10 cellular contexts compared by ENCODE assay signal in the genomic region with DNA sequence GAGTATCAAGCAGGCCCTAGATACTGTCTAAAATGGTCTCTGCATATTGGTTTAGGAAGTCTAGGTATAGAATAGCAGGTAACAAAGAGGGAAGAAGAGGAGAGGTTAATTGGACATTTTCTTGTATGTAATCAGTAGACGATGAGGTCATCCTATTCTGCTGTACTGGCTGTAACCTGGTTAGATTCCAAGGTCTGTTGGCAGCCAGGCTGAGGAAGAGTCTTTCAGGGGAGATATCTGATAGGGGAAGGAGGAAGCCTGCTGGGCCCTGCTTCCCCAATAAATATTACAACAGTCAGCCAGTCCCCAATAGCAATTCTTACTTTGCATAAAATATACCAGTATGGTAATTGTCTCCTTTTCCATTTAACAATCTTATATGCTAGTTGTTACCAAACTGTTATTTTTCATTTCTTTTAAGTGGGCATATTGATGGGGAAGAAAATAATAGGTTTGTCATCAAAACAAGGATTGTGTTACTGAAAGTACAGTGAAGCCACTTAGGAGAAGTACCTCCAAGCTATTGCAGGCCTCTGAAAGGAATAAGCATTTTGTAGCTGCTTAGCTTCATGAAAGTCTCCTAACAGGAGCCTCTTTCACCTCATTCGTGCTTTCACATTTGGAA.
DNase-seq lines count a peak whose midpoint lies in the region; ATAC-seq and TF ChIP-seq lines count a peak whose summit lies in the region.
"Had no signal": no experiment of that assay in that cellular context is flagged by ENCODE, and none has a peak within 500 bp of the region (broad histone marks: within the 10 kb centered on the region; RNA-seq: fewer than 3 reads in every experiment).

No MANE protein-coding gene starts in this region.

- H3K9me3 ChIP-seq in mucosa of descending colon = no peaks in the 10 kb centered on the region

- intact Hi-C loops in mucosa of descending colon (cut with DNase I, micrococcal nuclease) = no loop called here

- peak; percentile 11 for DNase-seq in CD1c-positive myeloid dendritic cell (ENCODE audit: extremely low spot score)
- peak; percentile 49 for DNase-seq in NCI-H2107 (lab: John Stamatoyannopoulos, UW)
- peak; percentile 64 for DNase-seq in choroid plexus epithelial cell (ENCODE audit: low read depth)
- DNase-seq in mucosa of descending colon = peak in 1 of 3 donors; percentile 52
- DNase-seq in occipital lobe (lab: John Stamatoyannopoulos, UW) = no peak
- DNase-seq in NOMO-1 (lab: John Stamatoyannopoulos, UW; ENCODE audit: unreplicated experiment in 2 of 2) = no peak
- DNase-seq in activated naive CD8-positive, alpha-beta T cell treated with anti-CD3 and anti-CD28 coated beads, Interleukin-2, amount 50 U/mL, for 24 hours = no peak
- DNase-seq: activated CD8-positive, alpha-beta memory T cell treated with anti-CD3 and anti-CD28 coated beads, Interleukin-2, amount 50 U/mL, for 4 hours; H9 had no signal

- no peak overlapping the region for H3K4me3 Mint-ChIP-seq in activated naive CD8-positive, alpha-beta T cell treated with anti-CD3 and anti-CD28 coated beads, Interleukin-2, amount 50 U/mL, for 24 hours
- H3K4me3 Mint-ChIP-seq: H9 had no signal

- H3K9me3 Mint-ChIP-seq in activated naive CD8-positive, alpha-beta T cell treated with anti-CD3 and anti-CD28 coated beads, Interleukin-2, amount 50 U/mL, for 24 hours = no peaks in the 10 kb centered on the region
- H3K9me3 Mint-ChIP-seq: H9 had no signal

- no peak for TF ChIP-seq CTCF in choroid plexus epithelial cell (conservative IDR thresholded peaks at IDR 0.05; ENCODE audit: low read depth, low read length)
- TF ChIP-seq CTCF in mucosa of descending colon (IDR thresholded peaks at IDR 0.05) = no peak

- peaks cover 32% of the 10 kb centered on the region for H3K4me1 ChIP-seq in mucosa of descending colon (ENCODE audit: low read depth)

- H3K4me1 Mint-ChIP-seq in activated naive CD8-positive, alpha-beta T cell treated with anti-CD3 and anti-CD28 coated beads, Interleukin-2, amount 50 U/mL, for 24 hours = peaks cover 21% of the 10 kb centered on the region

- H3K27ac Mint-ChIP-seq in activated naive CD8-positive, alpha-beta T cell treated with anti-CD3 and anti-CD28 coated beads, Interleukin-2, amount 50 U/mL, for 24 hours = no peak overlapping the region
- H3K27ac Mint-ChIP-seq: H9 had no signal

- H3K4me3 ChIP-seq in choroid plexus epithelial cell (ENCODE audit: low read depth, low read length) (no peak overlapping the region), mucosa of descending colon (no peak overlapping the region)

- ATAC-seq in mucosa of descending colon (peak; percentile 87), HG03196 (IDR thresholded peaks at IDR 0.05; ENCODE audit: unreplicated experiment) (no peak)
- no peak for ATAC-seq in activated naive CD8-positive, alpha-beta T cell treated with anti-CD3 and anti-CD28 coated beads, Interleukin-2, amount 50 U/mL, for 24 hours

- H3K27me3 Mint-ChIP-seq in activated naive CD8-positive, alpha-beta T cell treated with anti-CD3 and anti-CD28 coated beads, Interleukin-2, amount 50 U/mL, for 24 hours = no peaks in the 10 kb centered on the region

- peaks cover 64% of the 10 kb centered on the region for H3K36me3 Mint-ChIP-seq in activated naive CD8-positive, alpha-beta T cell treated with anti-CD3 and anti-CD28 coated beads, Interleukin-2, amount 50 U/mL, for 24 hours (ENCODE audit: low read depth)

- H3K36me3 ChIP-seq in mucosa of descending colon (ENCODE audit: low read depth) = no peaks in the 10 kb centered on the region

Comparison
In these comparisons a context has a peak if more than half of its experiments do, and no peak if none do; other contexts are left out.
1. DNase-seq: peak in CD1c-positive myeloid dendritic cell (single experiment), NCI-H2107 (single experiment) and choroid plexus epithelial cell (single experiment); none in occipital lobe (single experiment), NOMO-1 (0 of 2) and activated naive CD8-positive, alpha-beta T cell treated with anti-CD3 and anti-CD28 coated beads, Interleukin-2, amount 50 U/mL, for 24 hours (single experiment).